In the genomic region with DNA sequence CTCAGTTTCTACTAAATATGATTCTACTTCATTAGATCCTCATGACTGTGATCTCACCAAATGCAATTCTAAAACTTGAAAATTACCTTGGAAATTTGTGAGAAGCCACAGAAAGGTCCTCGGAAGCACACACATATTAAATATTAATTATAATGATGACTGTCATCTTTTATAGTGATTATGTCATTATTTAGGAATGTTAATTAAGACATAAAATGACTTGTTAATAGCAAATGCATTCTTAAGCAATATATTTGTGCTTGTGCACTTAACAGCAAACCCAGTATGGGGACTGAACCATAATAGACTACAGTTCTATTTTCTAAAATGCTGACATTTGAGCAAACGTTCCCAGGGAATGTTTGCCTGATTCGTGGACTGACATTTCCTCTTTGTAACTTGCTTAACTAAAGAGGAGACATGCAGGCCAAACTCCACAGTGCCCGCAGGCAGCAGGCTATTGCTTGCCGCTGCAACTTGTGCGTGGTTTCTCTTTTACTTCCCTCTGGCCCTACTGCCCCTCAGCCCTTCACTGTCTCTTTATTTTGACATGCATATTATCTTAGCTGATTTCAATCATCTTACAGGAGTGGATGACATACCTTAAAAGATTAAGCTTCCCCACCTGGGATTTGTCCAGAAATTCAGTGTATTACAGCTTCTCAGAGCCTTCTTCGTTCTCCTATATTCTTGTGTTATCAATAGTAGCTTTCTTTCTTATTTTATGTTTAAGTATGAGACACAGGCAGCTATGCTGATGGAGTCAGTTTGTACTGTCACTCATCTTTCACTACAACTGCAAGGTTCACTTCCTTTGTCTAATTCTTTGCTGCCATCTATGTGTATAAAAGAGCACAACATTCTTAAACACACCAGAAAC, we compare ENCODE assay signal across 8 cellular contexts.
DNase-seq lines count a peak whose midpoint lies in the region; ATAC-seq, FAIRE-seq and TF ChIP-seq lines count a peak whose summit lies in the region.

No MANE protein-coding gene starts in this region.

- no peak overlapping the region for H3K4me3 ChIP-seq in cardiac fibroblast (replicated peaks in 1 of 2; ENCODE audit: low read depth in 2 of 2, low read length in 2 of 2)
- no peak overlapping the region for H3K4me3 ChIP-seq in left lung

- H3K9me3 ChIP-seq in left lung, result no peaks in the 10 kb centered on the region

- no peaks in the 10 kb centered on the region for H3K27me3 ChIP-seq in left lung

- ATAC-seq in left lung (peak; percentile 86), HG03520 (IDR thresholded peaks at IDR 0.05; ENCODE audit: unreplicated experiment) (no peak), HG03135 (IDR thresholded peaks at IDR 0.05; ENCODE audit: unreplicated experiment) (no peak)

- peak; percentile 45 for DNase-seq in COR-L47 (lab: John Stamatoyannopoulos, UW)
- DNase-seq in H54 (ENCODE audit: insufficient read length, low spot score), result peak; percentile 13
- DNase-seq in NOMO-1 treated with DMSO at 0.1 percent for 48 hours (lab: John Stamatoyannopoulos, UW; ENCODE audit: unreplicated experiment), result peak; percentile 80
- DNase-seq in cardiac fibroblast (ENCODE audit: low read depth in 2 of 2), result peak; percentile 71 to 73
- DNase-seq in left lung, result no peak
- no peak for DNase-seq in ecto neural progenitor cell (ENCODE audit: low spot score)

- no peak for TF ChIP-seq POLR2A in H54 (IDR thresholded peaks at IDR 0.05; ENCODE audit: low read depth, low read length)

- intact Hi-C loops in left lung (cut with DNase I), result loop anchor here in 1 of 2 donors (5.0 kb wide), 1 partner anchor 497 kb away; a partner anchor contains a TSS

- FAIRE-seq in H54 (lab: Jason Lieb, UNC), result peak; percentile 95

- H3K4me1 ChIP-seq in left lung, result no peaks in the 10 kb centered on the region

- peak; percentile 49 for TF ChIP-seq CTCF in cardiac fibroblast (IDR thresholded peaks at IDR 0.05; ENCODE audit: low read depth, low read length)
- peak in 1 of 2 donors; percentile 42 for TF ChIP-seq CTCF in left lung (IDR thresholded peaks at IDR 0.05)

- H3K36me3 ChIP-seq in left lung, result no peaks in the 10 kb centered on the region

- H3K27ac ChIP-seq in left lung, result no peak overlapping the region

Comparison
In these comparisons a context has a peak if more than half of its experiments do, and no peak if none do; other contexts are left out.
1. DNase-seq: peak in COR-L47 (single experiment), H54 (single experiment), NOMO-1 treated with DMSO at 0.1 percent for 48 hours (single experiment) and cardiac fibroblast (2 of 2); none in left lung (0 of 2) and ecto neural progenitor cell (single experiment).